17 cellular contexts compared by ENCODE assay signal in the genomic region with DNA sequence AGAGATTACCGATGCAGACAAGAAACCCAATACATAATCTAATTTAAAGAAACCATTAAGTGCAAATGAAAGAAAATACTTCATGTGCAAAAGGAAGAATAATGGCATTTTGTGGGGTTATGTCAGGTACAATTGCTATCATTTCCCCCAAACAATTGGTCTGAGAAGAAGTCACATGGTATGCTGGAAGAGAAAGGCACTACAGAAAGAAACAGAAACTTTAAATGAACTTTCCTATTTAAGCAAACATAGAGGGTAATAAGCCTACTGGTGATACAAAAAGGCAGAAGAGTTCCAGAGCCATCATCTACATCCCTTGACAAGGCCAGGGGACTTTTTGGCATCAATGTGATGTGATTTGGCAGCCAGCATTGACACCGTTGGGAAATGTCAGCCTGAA.
A peak's percentile ranks its signal among the peaks of the same experiment; 100 is the strongest.
DNase-seq lines count a peak whose midpoint lies in the region; ATAC-seq lines count a peak whose summit lies in the region.
"Had no signal": no experiment of that assay in that cellular context is flagged by ENCODE, and none has a peak within 500 bp of the region (broad histone marks: within the 10 kb centered on the region; RNA-seq: fewer than 3 reads in every experiment).

No MANE protein-coding gene starts in this region.

- WGBS in mesendoderm (ENCODE audit: extremely low coverage, insufficient coverage, low lambda C conversion rate) = no CpG with 5 or more reads among the region's 2 CpGs

- ATAC-seq in activated naive CD8-positive, alpha-beta T cell treated with anti-CD3 and anti-CD28 coated beads, Interleukin-2, amount 50 U/mL, for 24 hours = no peak
- ATAC-seq: A549; CD8-positive, alpha-beta T cell had no signal

- no peak overlapping the region for H2BK15ac ChIP-seq in mesendoderm (replicated peaks; ENCODE audit: low read depth)

- H4K5ac ChIP-seq in mesendoderm (ENCODE audit: low read length) = no peak overlapping the region

- H3K4me3 Mint-ChIP-seq in activated naive CD8-positive, alpha-beta T cell treated with anti-CD3 and anti-CD28 coated beads for 36 hours = no peak overlapping the region
- H3K4me3 Mint-ChIP-seq in activated naive CD8-positive, alpha-beta T cell treated with anti-CD3 and anti-CD28 coated beads, Interleukin-2, amount 50 U/mL, for 24 hours = no peak overlapping the region
- H3K4me3 Mint-ChIP-seq: CD4-positive, CD25-positive, alpha-beta regulatory T cell; CD8-positive, alpha-beta T cell; HFFc6 had no signal

- no peak for DNase-seq in activated naive CD8-positive, alpha-beta T cell treated with anti-CD3 and anti-CD28 coated beads for 36 hours
- DNase-seq in activated naive CD8-positive, alpha-beta T cell treated with anti-CD3 and anti-CD28 coated beads, Interleukin-2, amount 50 U/mL, for 24 hours = no peak
- DNase-seq in SK-N-DZ (ENCODE audit: low spot score) (peak; percentile 87), mesendoderm (peak; percentile 39), NCI-H524 treated with DMSO at 0.1 percent for 48 hours (lab: John Stamatoyannopoulos, UW) (no peak), NCI-H1048 (lab: John Stamatoyannopoulos, UW) (no peak)
- DNase-seq: 8988T; C1 segment of cervical spinal cord; Caco-2; CD4-positive, CD25-positive, alpha-beta regulatory T cell; CD8-positive, alpha-beta T cell; DMS153; DND-41; GOT3; HFFc6 had no signal

- H3K9me3 Mint-ChIP-seq in activated naive CD8-positive, alpha-beta T cell treated with anti-CD3 and anti-CD28 coated beads for 36 hours = no peaks in the 10 kb centered on the region
- H3K9me3 Mint-ChIP-seq in activated naive CD8-positive, alpha-beta T cell treated with anti-CD3 and anti-CD28 coated beads, Interleukin-2, amount 50 U/mL, for 24 hours = no peaks in the 10 kb centered on the region
- H3K9me3 Mint-ChIP-seq: CD8-positive, alpha-beta T cell; HFFc6 had no signal

- no peak overlapping the region for H3K4ac ChIP-seq in mesendoderm (ENCODE audit: low read depth, low read length)

- H3K27ac ChIP-seq in mesendoderm (ENCODE audit: low read depth, low read length) = no peak overlapping the region
- H3K27ac ChIP-seq: A549 had no signal

- H4K8ac ChIP-seq in mesendoderm (ENCODE audit: low read depth, low read length) = no peak overlapping the region

- no peaks in the 10 kb centered on the region for H3K79me2 ChIP-seq in mesendoderm (ENCODE audit: control insufficient read depth, insufficient read depth, low read length)

- H2BK5ac ChIP-seq in mesendoderm (ENCODE audit: low read length) = peak overlapping the region; percentile 72

- H3K79me1 ChIP-seq in mesendoderm (ENCODE audit: low read length) = no peaks in the 10 kb centered on the region

- H3K4me3 ChIP-seq in mesendoderm (ENCODE audit: low read length) = no peak overlapping the region
- H3K4me3 ChIP-seq: A549, HAP-1 had no signal

- no peak overlapping the region for H2BK120ac ChIP-seq in mesendoderm (ENCODE audit: low read depth, low read length)

- no peak overlapping the region for H3K56ac ChIP-seq in mesendoderm (ENCODE audit: low read length)

- H3K4me2 ChIP-seq in mesendoderm (ENCODE audit: low read length) = no peak overlapping the region
- H3K4me2 ChIP-seq: A549 had no signal

- no peak overlapping the region for H2AK5ac ChIP-seq in mesendoderm (ENCODE audit: low read length)

- no peaks in the 10 kb centered on the region for H3K27me3 Mint-ChIP-seq in activated naive CD8-positive, alpha-beta T cell treated with anti-CD3 and anti-CD28 coated beads for 36 hours
- H3K27me3 Mint-ChIP-seq in activated naive CD8-positive, alpha-beta T cell treated with anti-CD3 and anti-CD28 coated beads, Interleukin-2, amount 50 U/mL, for 24 hours = no peaks in the 10 kb centered on the region
- H3K27me3 Mint-ChIP-seq: CD4-positive, CD25-positive, alpha-beta regulatory T cell had no signal

- H3K9ac ChIP-seq in mesendoderm (ENCODE audit: low read length) = no peak overlapping the region

- peak overlapping the region; percentile 39 for H3K27ac Mint-ChIP-seq in activated naive CD8-positive, alpha-beta T cell treated with anti-CD3 and anti-CD28 coated beads for 36 hours
- no peak overlapping the region for H3K27ac Mint-ChIP-seq in activated naive CD8-positive, alpha-beta T cell treated with anti-CD3 and anti-CD28 coated beads, Interleukin-2, amount 50 U/mL, for 24 hours
- H3K27ac Mint-ChIP-seq: CD8-positive, alpha-beta T cell; HFFc6 had no signal

- peaks cover 13% of the 10 kb centered on the region for H3K4me1 ChIP-seq in mesendoderm (ENCODE audit: control insufficient read depth, low read depth, low read length)
- H3K4me1 ChIP-seq: A549, HAP-1 had no signal

- peaks cover 2% of the 10 kb centered on the region for H3K4me1 Mint-ChIP-seq in activated naive CD8-positive, alpha-beta T cell treated with anti-CD3 and anti-CD28 coated beads for 36 hours
- no peaks in the 10 kb centered on the region for H3K4me1 Mint-ChIP-seq in activated naive CD8-positive, alpha-beta T cell treated with anti-CD3 and anti-CD28 coated beads, Interleukin-2, amount 50 U/mL, for 24 hours
- H3K4me1 Mint-ChIP-seq: CD4-positive, CD25-positive, alpha-beta regulatory T cell had no signal

- no peaks in the 10 kb centered on the region for H3K36me3 ChIP-seq in mesendoderm (ENCODE audit: control insufficient read depth, insufficient read depth, low read length)
- H3K36me3 ChIP-seq: HAP-1 had no signal

- H3K23ac ChIP-seq in mesendoderm (ENCODE audit: low read length) = no peak overlapping the region

- no peak overlapping the region for H3K18ac ChIP-seq in mesendoderm (ENCODE audit: low read length)

- H3K27me3 ChIP-seq in mesendoderm (ENCODE audit: insufficient read depth, low read length, poor library complexity) = no peaks in the 10 kb centered on the region

- no peaks in the 10 kb centered on the region for H3K36me3 Mint-ChIP-seq in activated naive CD8-positive, alpha-beta T cell treated with anti-CD3 and anti-CD28 coated beads for 36 hours
- no peaks in the 10 kb centered on the region for H3K36me3 Mint-ChIP-seq in activated naive CD8-positive, alpha-beta T cell treated with anti-CD3 and anti-CD28 coated beads, Interleukin-2, amount 50 U/mL, for 24 hours (ENCODE audit: low read depth)
- H3K36me3 Mint-ChIP-seq: CD4-positive, CD25-positive, alpha-beta regulatory T cell; CD8-positive, alpha-beta T cell had no signal

Comparison
In these comparisons a context has a peak if more than half of its experiments do, and no peak if none do; other contexts are left out.
1. DNase-seq: peak in SK-N-DZ (single experiment) and mesendoderm (single experiment); none in activated naive CD8-positive, alpha-beta T cell treated with anti-CD3 and anti-CD28 coated beads for 36 hours (single experiment), activated naive CD8-positive, alpha-beta T cell treated with anti-CD3 and anti-CD28 coated beads, Interleukin-2, amount 50 U/mL, for 24 hours (single experiment), NCI-H524 treated with DMSO at 0.1 percent for 48 hours (single experiment) and NCI-H1048 (single experiment).